ENCODE assay signal across 9 cellular contexts in genomic region chr20:1388706-1389483, GRCh38. TPM values are rescaled to one million over a fixed set of nuclear protein-coding genes. Genes with fewer than 3 reads are reported as not detected.
DNase-seq lines count a peak whose midpoint lies in the region; ATAC-seq and TF ChIP-seq lines count a peak whose summit lies in the region.
"Had no signal": no experiment of that assay in that cellular context is flagged by ENCODE, and none has a peak within 500 bp of the region (broad histone marks: within the 10 kb centered on the region; RNA-seq: fewer than 3 reads in every experiment).

No MANE protein-coding gene starts in this region.

- intact Hi-C loops in PC-9 (cut with micrococcal nuclease; ENCODE audit: unreplicated experiment) (no loop called here), sigmoid colon (cut with DNase I) (no loop called here)

- H3K9ac ChIP-seq in GM23248 = 0 out of 2 replicates have a peak overlapping the region, but pooled peaks have one; percentile 1

- no peak for TF ChIP-seq EP300 in sigmoid colon (IDR thresholded peaks at IDR 0.05)

- H3K79me2 ChIP-seq in GM23248 (ENCODE audit: insufficient read depth) = peaks cover 95% of the 10 kb centered on the region
- peaks cover 93% of the 10 kb centered on the region for H3K79me2 ChIP-seq in PC-9 (ENCODE audit: low read depth)

- H3K36me3 ChIP-seq in GM23248 (ENCODE audit: low read depth) = no peaks in the 10 kb centered on the region
- peaks cover 9% of the 10 kb centered on the region; the same call in 1 of the 2 replicates for H3K36me3 ChIP-seq in PC-9 (ENCODE audit: low read depth)
- no peaks in the 10 kb centered on the region for H3K36me3 ChIP-seq in sigmoid colon
- H3K36me3 ChIP-seq in BE2C = no peaks in the 10 kb centered on the region

- in situ Hi-C loops in GM23248 (cut with MboI) = no loop called here

- H3K9me2 ChIP-seq in GM23248 (ENCODE audit: insufficient read depth) (no peaks in the 10 kb centered on the region), PC-9 (ENCODE audit: insufficient read depth) (no peaks in the 10 kb centered on the region)

- 78 to 82% methylated on average over 9 to 11 of the region's 11 CpGs for WGBS in GM23248 (ENCODE audit: low coverage in 1 of 2, low lambda C conversion rate in 2 of 2, missing lambda C conversion rate in 2 of 2), 2 experiments
- 46 to 56% methylated on average over 11 of the region's 11 CpGs for WGBS in sigmoid colon, 2 donors

- DNase-seq in GM23248 = peak; percentile 40
- DNase-seq in PC-9 = no peak
- DNase-seq in effector memory CD8-positive, alpha-beta T cell = no peak
- DNase-seq in sigmoid colon = no peak
- no peak for DNase-seq in BE2C
- no peak for DNase-seq in NK-92 treated with Interleukin-12 subunit alpha and Interleukin-12 subunit beta, amount 100 ng/mL, for 24 hours (lab: John Stamatoyannopoulos, UW)
- DNase-seq: stimulated activated CD4-positive, alpha-beta T cell treated with anti-CD3 and anti-CD28 coated beads, Interleukin-1b, Interleukin-23, amount 100 ng/mL, for 48 hours had no signal

- no TSS peak for BruUV-seq in PC-9 (replicated peaks; lab: Mats Ljungman, UMichigan)

- CTCF ChIA-PET in PC-9 (lab: Charles Lee) = no interaction called here

- H3K4me3 ChIP-seq in GM23248 (no peak overlapping the region), PC-9 (no peak overlapping the region), sigmoid colon (no peak overlapping the region), BE2C (ENCODE audit: low read depth, low read length) (no peak overlapping the region)

- H4K20me1 ChIP-seq in GM23248 (ENCODE audit: insufficient read depth) = peaks cover 3% of the 10 kb centered on the region; the same call in 1 of the 2 replicates
- H4K20me1 ChIP-seq in PC-9 (ENCODE audit: insufficient read depth) = peaks cover 73% of the 10 kb centered on the region

- TF ChIP-seq POLR2A in sigmoid colon (IDR thresholded peaks at IDR 0.05) = no peak

- H3F3A ChIP-seq in GM23248 (ENCODE audit: insufficient read depth) (peaks cover 11% of the 10 kb centered on the region; the same call in 1 of the 2 replicates), PC-9 (ENCODE audit: insufficient read depth, low read depth) (peaks cover 8% of the 10 kb centered on the region; the same call in 1 of the 2 replicates)

- H3K4me1 ChIP-seq in GM23248 (ENCODE audit: insufficient read depth) = peaks cover 32% of the 10 kb centered on the region
- peaks cover 38% of the 10 kb centered on the region for H3K4me1 ChIP-seq in PC-9 (replicated peaks; ENCODE audit: insufficient read depth)
- H3K4me1 ChIP-seq in sigmoid colon = peaks cover 0 to 70% (median 47%) of the 10 kb centered on the region in 4 donors
- no peaks in the 10 kb centered on the region for H3K4me1 ChIP-seq in BE2C

- H3K4me2 ChIP-seq in GM23248 (ENCODE audit: unreplicated experiment) (peak overlapping the region; percentile 16), PC-9 (peak overlapping the region; percentile 46)

- no peak for ATAC-seq in effector memory CD8-positive, alpha-beta T cell (replicated peaks)
- ATAC-seq in HG02885 (IDR thresholded peaks at IDR 0.05; ENCODE audit: poor library complexity, unreplicated experiment) (no peak), HG02759 (IDR thresholded peaks at IDR 0.05; ENCODE audit: unreplicated experiment) (no peak)

- peak overlapping the region; percentile 32 for H3K27ac ChIP-seq in GM23248
- H3K27ac ChIP-seq in PC-9 = no peak overlapping the region
- peak overlapping the region; percentile 22 to 83 (median 68) for H3K27ac ChIP-seq in sigmoid colon

- POLR2A ChIA-PET in PC-9 (lab: Charles Lee; ENCODE audit: unreplicated experiment) = no interaction called here

- no peaks in the 10 kb centered on the region for H3K27me3 Mint-ChIP-seq in effector memory CD8-positive, alpha-beta T cell

- H3K9me3 ChIP-seq in GM23248 (ENCODE audit: low read depth) (no peaks in the 10 kb centered on the region), PC-9 (ENCODE audit: insufficient read depth, low read depth) (no peaks in the 10 kb centered on the region), sigmoid colon (no peaks in the 10 kb centered on the region), BE2C (no peaks in the 10 kb centered on the region)

- peak overlapping the region; percentile 64 to 65 for H3K4me3 Mint-ChIP-seq in effector memory CD8-positive, alpha-beta T cell

- no peaks in the 10 kb centered on the region for H3K9me3 Mint-ChIP-seq in effector memory CD8-positive, alpha-beta T cell

- H3K36me3 Mint-ChIP-seq in effector memory CD8-positive, alpha-beta T cell (ENCODE audit: insufficient read depth) = peaks cover 18% of the 10 kb centered on the region

- H2AFZ ChIP-seq in GM23248 (no peak overlapping the region), PC-9 (no peak overlapping the region)

- H3K4me1 Mint-ChIP-seq in effector memory CD8-positive, alpha-beta T cell (ENCODE audit: low read depth in 2 of 2) = peaks cover 61 to 79% of the 10 kb centered on the region in 2 donors

- H3K27me3 ChIP-seq in GM23248 (replicated peaks; ENCODE audit: insufficient read depth) = no peaks in the 10 kb centered on the region
- no peaks in the 10 kb centered on the region for H3K27me3 ChIP-seq in PC-9 (ENCODE audit: insufficient read depth, low read depth)
- no peaks in the 10 kb centered on the region for H3K27me3 ChIP-seq in sigmoid colon
- no peaks in the 10 kb centered on the region for H3K27me3 ChIP-seq in BE2C

- TF ChIP-seq CTCF in PC-9 (conservative IDR thresholded peaks at IDR 0.05) = no peak
- no peak for TF ChIP-seq CTCF in sigmoid colon (IDR thresholded peaks at IDR 0.05)
- no peak for TF ChIP-seq CTCF in BE2C (IDR thresholded peaks at IDR 0.05; ENCODE audit: low read depth, low read length)

- H3K27ac Mint-ChIP-seq in effector memory CD8-positive, alpha-beta T cell = peak overlapping the region; percentile 80 to 81

RNA-seq across cellular contexts. Expression of gene FKBP1A, which starts 4.0 kb away (rescaled TPM):
- total RNA-seq in GM23248 (2014; rRNA removed; shearing (Covaris generic)) = 150 and 162 TPM in 2 replicates
- polyA plus RNA-seq in GM23248 (2016; fragmentation: Nextera tagmentation; extraction: Ambion mirVana) = 844 and 887 TPM in 2 replicates
- 248 and 320 TPM in 2 replicates for total RNA-seq in PC-9 (2021)
- total RNA-seq in sigmoid colon = 100 to 1,000 TPM in 1 of 4 donors, 10 to 100 TPM in 3; 71.7 to 118 (median 85.3) TPM
- 100 to 1,000 TPM; 296 to 515 (median 374) TPM for polyA plus RNA-seq in sigmoid colon
- polyA plus RNA-seq in BE2C (2012; ENCODE audit: insufficient read depth, insufficient read length, low read depth) = 186 TPM

RNA-seq across cellular contexts. Expression of gene SDCBP2, which starts 60.0 kb away (rescaled TPM):
- total RNA-seq in GM23248 (2014; rRNA removed; shearing (Covaris generic)) = 4.9 and 5.5 TPM in 2 replicates
- polyA plus RNA-seq in GM23248 (2016; fragmentation: Nextera tagmentation; extraction: Ambion mirVana) (4.1 and 4.2 TPM in 2 replicates), sigmoid colon (100 to 1,000 TPM; 229 to 724 (median 339) TPM)
- total RNA-seq in PC-9 (2021) (12.3 and 14.8 TPM in 2 replicates), sigmoid colon (1 to 10 TPM; 1.1 to 3.6 (median 1.9) TPM)
- 15.9 TPM for polyA plus RNA-seq in BE2C (2012; ENCODE audit: insufficient read depth, insufficient read length, low read depth)
